16 cellular contexts compared by ENCODE assay signal in genomic region chr18:56919190-56919589, GRCh38.
"Had no signal": no experiment of that assay in that cellular context is flagged by ENCODE, and none has a peak within 500 bp of the region (broad histone marks: within the 10 kb centered on the region; RNA-seq: fewer than 3 reads in every experiment).

No MANE protein-coding gene starts in this region.

- H3K27me3 Mint-ChIP-seq: brain; central memory CD8-positive, alpha-beta T cell; effector memory CD8-positive, alpha-beta T cell; natural killer cell treated with Interleukin-12 subunit alpha and Interleukin-12 subunit beta and Interleukin-15 and Interleukin-18, amount 100 ng/mL, for 72 hours; type B pancreatic cell had no signal

- H3K36me3 Mint-ChIP-seq: brain, type B pancreatic cell had no signal

- H3K4me3 Mint-ChIP-seq: brain; central memory CD8-positive, alpha-beta T cell; effector memory CD8-positive, alpha-beta T cell; natural killer cell treated with Interleukin-12 subunit alpha and Interleukin-12 subunit beta and Interleukin-15 and Interleukin-18, amount 100 ng/mL, for 72 hours; T-helper 1 cell treated with Interleukin-12 subunit alpha and Interleukin-12 subunit beta and Interleukin-4 antibody, amounts not matched to agents 30 μg/mL and 1 μg/mL, for 36 hours; type B pancreatic cell had no signal

- H3K27ac Mint-ChIP-seq: activated naive CD4-positive, alpha-beta T cell treated with anti-CD3 and anti-CD28 coated beads, Interleukin-2, amount 50 U/mL, for 72 hours; brain; effector memory CD8-positive, alpha-beta T cell; T-helper 1 cell treated with Interleukin-12 subunit alpha and Interleukin-12 subunit beta and Interleukin-4 antibody, amounts not matched to agents 30 μg/mL and 1 μg/mL, for 36 hours; type B pancreatic cell had no signal

- DNase-seq: activated CD4-positive, alpha-beta T cell treated with anti-CD3 and anti-CD28 coated beads, Interleukin-2, amount 50 U/mL, for 1 hour; activated CD4-positive, CD25-positive, alpha-beta regulatory T cell; amniotic stem cell; effector memory CD8-positive, alpha-beta T cell; erythroblast; hippocampal formation; mammary epithelial cell; stimulated activated CD4-positive, alpha-beta T cell treated with anti-CD3 and anti-CD28 coated beads, Interleukin-2, amount 100 ng/mL, for 48 hours; stimulated activated naive CD4-positive, alpha-beta T cell treated with Interleukin-2 at 50 U/mL for 16 hours had no signal

- ATAC-seq: activated naive CD4-positive, alpha-beta T cell treated with anti-CD3 and anti-CD28 coated beads, Interleukin-2, amount 50 U/mL, for 72 hours; effector memory CD8-positive, alpha-beta T cell; natural killer cell treated with Interleukin-12 subunit alpha and Interleukin-12 subunit beta and Interleukin-15 and Interleukin-18, amount 100 ng/mL, for 72 hours had no signal

- FAIRE-seq: TTC549 had no signal

- H3K9me3 Mint-ChIP-seq: activated naive CD4-positive, alpha-beta T cell treated with anti-CD3 and anti-CD28 coated beads, Interleukin-2, amount 50 U/mL, for 72 hours; brain; central memory CD8-positive, alpha-beta T cell; effector memory CD8-positive, alpha-beta T cell; natural killer cell treated with Interleukin-12 subunit alpha and Interleukin-12 subunit beta and Interleukin-15 and Interleukin-18, amount 100 ng/mL, for 72 hours; T-helper 1 cell treated with Interleukin-12 subunit alpha and Interleukin-12 subunit beta and Interleukin-4 antibody, amounts not matched to agents 30 μg/mL and 1 μg/mL, for 36 hours; type B pancreatic cell had no signal

- H3K4me1 Mint-ChIP-seq: central memory CD8-positive, alpha-beta T cell had no signal
